In genomic region chr16:16014329-16015224, GRCh38 we compare ENCODE assay signal across 1 cellular context.
TF ChIP-seq lines count a peak whose summit lies in the region.

No MANE protein-coding gene starts in this region.

TF ChIP-seq in HepG2, 621 proteins besides CTCF, POLR2A, EP300 and RAD21 (continued from another document and continues in another):
- TF ChIP-seq ZFP91 (CRISPR knock-in tag; IDR thresholded peaks at IDR 0.05; ENCODE audit: borderline replicate concordance) (peak; percentile 56; the same call in 1 of the 2 replicates), ZBTB10 (CRISPR knock-in tag; IDR thresholded peaks at IDR 0.05; ENCODE audit: borderline replicate concordance) (peak; percentile 84; the same call in 1 of the 2 replicates), MXI1 (IDR thresholded peaks at IDR 0.05; ENCODE audit: borderline replicate concordance, low read depth, low read length) (peak; percentile 51; the same call in 1 of the 3 replicates), ZFY (CRISPR knock-in tag; IDR thresholded peaks at IDR 0.05) (no peak), HDAC6 (IDR thresholded peaks at IDR 0.05; ENCODE audit: low read depth, low read length) (no peak), BHLHE40 (IDR thresholded peaks at IDR 0.05; ENCODE audit: low read length) (peak; percentile 78), MEIS1 (CRISPR knock-in tag; IDR thresholded peaks at IDR 0.05; ENCODE audit: borderline replicate concordance) (peak; percentile 68; the same call in 1 of the 2 replicates), ARID4A (CRISPR knock-in tag; IDR thresholded peaks at IDR 0.05; ENCODE audit: borderline replicate concordance) (peak; percentile 62; the same call in 1 of the 2 replicates), ZNF672 (CRISPR knock-in tag; IDR thresholded peaks at IDR 0.05) (no peak), ZNF572 (CRISPR knock-in tag; IDR thresholded peaks at IDR 0.05) (0 out of 2 replicates have a peak, but pooled peaks have one; percentile 70), NR2C2 (CRISPR knock-in tag; IDR thresholded peaks at IDR 0.05; ENCODE audit: borderline replicate concordance) (peak; percentile 30; the same call in 1 of the 2 replicates), NR1H2 (CRISPR knock-in tag; IDR thresholded peaks at IDR 0.05; ENCODE audit: borderline replicate concordance, low read depth) (peak; percentile 91), PRDM15 (CRISPR knock-in tag; IDR thresholded peaks at IDR 0.05) (0 out of 2 replicates have a peak, but pooled peaks have one; percentile 30), POGZ (CRISPR knock-in tag; IDR thresholded peaks at IDR 0.05) (peak; percentile 23; the same call in 1 of the 2 replicates), ZNF550 (CRISPR knock-in tag; IDR thresholded peaks at IDR 0.05; ENCODE audit: borderline replicate concordance) (no peak), KAT8 (CRISPR knock-in tag; IDR thresholded peaks at IDR 0.05) (peak; percentile 38; the same call in 1 of the 2 replicates), NR2F2 (IDR thresholded peaks at IDR 0.05; ENCODE audit: borderline replicate concordance, low read depth) (no peak), FOXA1 (IDR thresholded peaks at IDR 0.05) (peak; percentile 94), FOXA1 (CRISPR knock-in tag; IDR thresholded peaks at IDR 0.05) (peak; percentile 94), ZNF792 (CRISPR knock-in tag; IDR thresholded peaks at IDR 0.05) (no peak), ZBTB38 (CRISPR knock-in tag; IDR thresholded peaks at IDR 0.05) (no peak; the same call in 1 of the 2 replicates), ZGPAT (CRISPR knock-in tag; IDR thresholded peaks at IDR 0.05) (peak; percentile 46; the same call in 1 of the 2 replicates), SOX13 (IDR thresholded peaks at IDR 0.05) (peak; percentile 49; the same call in 1 of the 2 replicates), SOX13 (CRISPR knock-in tag; conservative IDR thresholded peaks at IDR 0.05 in 1 of 2, IDR thresholded peaks at IDR 0.05 in 1 of 2) (peak in 1 of 2 experiments; percentile 56; a peak in 1 of 4 replicates), FOXK1 (CRISPR knock-in tag; IDR thresholded peaks at IDR 0.05; ENCODE audit: borderline replicate concordance, low read depth) (peak; percentile 89), NFYC (CRISPR knock-in tag; IDR thresholded peaks at IDR 0.05) (no peak), ZNF605 (CRISPR knock-in tag; IDR thresholded peaks at IDR 0.05) (no peak), NBN (conservative IDR thresholded peaks at IDR 0.05) (no peak), PPARG (CRISPR knock-in tag; conservative IDR thresholded peaks at IDR 0.05) (peak; percentile 96), BRF2 (CRISPR knock-in tag; IDR thresholded peaks at IDR 0.05) (peak; percentile 49; the same call in 1 of the 2 replicates), SALL2 (CRISPR knock-in tag; IDR thresholded peaks at IDR 0.05) (no peak), ZNF362 (CRISPR knock-in tag; IDR thresholded peaks at IDR 0.05; ENCODE audit: borderline replicate concordance) (peak; percentile 99), NR2F6 (IDR thresholded peaks at IDR 0.05) (peak; percentile 61), NR2F6 (CRISPR knock-in tag; IDR thresholded peaks at IDR 0.05) (peak; percentile 60; the same call in 1 of the 2 replicates), FOXO1 (CRISPR knock-in tag; IDR thresholded peaks at IDR 0.05) (peak; percentile 83), ZNF441 (CRISPR knock-in tag; IDR thresholded peaks at IDR 0.05; ENCODE audit: borderline replicate concordance) (peak; percentile 92), DPF2 (CRISPR knock-in tag; IDR thresholded peaks at IDR 0.05; ENCODE audit: borderline replicate concordance, low read depth) (no peak), ZNF781 (CRISPR knock-in tag; IDR thresholded peaks at IDR 0.05; ENCODE audit: borderline replicate concordance, not compliant biosample characterization) (no peak), ZNF629 (CRISPR knock-in tag; conservative IDR thresholded peaks at IDR 0.05) (no peak), SMC3 (IDR thresholded peaks at IDR 0.05; ENCODE audit: low read length) (peak; percentile 40; the same call in 1 of the 2 replicates), MED1 (CRISPR knock-in tag; IDR thresholded peaks at IDR 0.05) (peak; percentile 87), MBNL3 (CRISPR knock-in tag; conservative IDR thresholded peaks at IDR 0.05) (no peak), FOXP4 (CRISPR knock-in tag; IDR thresholded peaks at IDR 0.05) (peak; percentile 87), ZNF878 (CRISPR knock-in tag; IDR thresholded peaks at IDR 0.05) (peak; percentile 79; the same call in 1 of the 2 replicates), ARNTL (CRISPR knock-in tag; IDR thresholded peaks at IDR 0.05) (peak; percentile 59; the same call in 1 of the 2 replicates)
